In genomic region chr18:79697976-79698375, GRCh38 we compare ENCODE assay signal across 26 cellular contexts.
"Had no signal": no experiment of that assay in that cellular context is flagged by ENCODE, and none has a peak within 500 bp of the region (broad histone marks: within the 10 kb centered on the region; RNA-seq: fewer than 3 reads in every experiment).

No MANE protein-coding gene starts in this region.

- H3K27me3 Mint-ChIP-seq: activated B cell treated with CpG ODN at 0.5 μM for 24 hours; activated CD4-positive, alpha-beta T cell treated with anti-CD3 and anti-CD28 coated beads for 36 hours; dendritic cell treated with granulocyte-macrophage colony-stimulating factor and Interleukin-4, amounts not matched to agents 40 ng/mL and 50 ng/mL, for 4 days; progenitor cell of endocrine pancreas had no signal

- H3K4me3 ChIP-seq: body of pancreas, cardiac muscle cell, hepatocyte, left lung, right atrium auricular region, SJSA1, stomach, testis, upper lobe of right lung had no signal

- H3K4me1 ChIP-seq: body of pancreas, left lung, right atrium auricular region, stomach, testis, upper lobe of right lung had no signal

- H3K27ac ChIP-seq: body of pancreas, cardiac muscle cell, hepatocyte, left lung, right atrium auricular region, stomach, testis, upper lobe of right lung had no signal

- DNase-seq: activated B cell treated with CpG ODN at 0.5 μM for 24 hours; activated CD4-positive, alpha-beta T cell treated with anti-CD3 and anti-CD28 coated beads for 36 hours; activated CD4-positive, alpha-beta T cell treated with anti-CD3 and anti-CD28 coated beads, Interleukin-2, amount 50 U/mL, for 4 hours; activated effector memory CD4-positive, alpha-beta T cell treated with Interleukin-2 at 50 U/mL for 16 hours; activated naive CD4-positive, alpha-beta T cell treated with anti-CD3 and anti-CD28 coated beads for 36 hours; activated T-cell treated with anti-CD3 and anti-CD28 coated beads, Interleukin-2, amount 50 U/mL, for 72 hours; body of pancreas; effector CD8-positive, alpha-beta T cell; foreskin melanocyte; immature natural killer cell; kidney glomerular epithelial cell; natural killer cell; stimulated activated CD4-positive, alpha-beta T cell treated with anti-CD3 and anti-CD28 coated beads, Interleukin-4, amount 100 ng/mL, for 4 hours; stomach; T-helper 1 cell; T1000; testis; upper lobe of right lung had no signal

- H3K27ac Mint-ChIP-seq: activated B cell treated with CpG ODN at 0.5 μM for 24 hours; activated CD4-positive, alpha-beta T cell treated with anti-CD3 and anti-CD28 coated beads for 36 hours; activated naive CD4-positive, alpha-beta T cell treated with anti-CD3 and anti-CD28 coated beads for 36 hours; activated T-cell treated with anti-CD3 and anti-CD28 coated beads, Interleukin-2, amount 50 U/mL, for 72 hours; dendritic cell treated with granulocyte-macrophage colony-stimulating factor and Interleukin-4, amounts not matched to agents 40 ng/mL and 50 ng/mL, for 4 days; progenitor cell of endocrine pancreas had no signal

- H3K36me3 Mint-ChIP-seq: natural killer cell had no signal

- H3K9me3 Mint-ChIP-seq: activated B cell treated with CpG ODN at 0.5 μM for 24 hours; activated naive CD4-positive, alpha-beta T cell treated with anti-CD3 and anti-CD28 coated beads for 36 hours; activated T-cell treated with anti-CD3 and anti-CD28 coated beads, Interleukin-2, amount 50 U/mL, for 72 hours; dendritic cell treated with granulocyte-macrophage colony-stimulating factor and Interleukin-4, amounts not matched to agents 40 ng/mL and 50 ng/mL, for 4 days; immature natural killer cell; natural killer cell had no signal

- H3K4me3 Mint-ChIP-seq: activated B cell treated with CpG ODN at 0.5 μM for 24 hours; activated CD4-positive, alpha-beta T cell treated with anti-CD3 and anti-CD28 coated beads for 36 hours; activated naive CD4-positive, alpha-beta T cell treated with anti-CD3 and anti-CD28 coated beads for 36 hours; activated T-cell treated with anti-CD3 and anti-CD28 coated beads, Interleukin-2, amount 50 U/mL, for 72 hours; dendritic cell treated with granulocyte-macrophage colony-stimulating factor and Interleukin-4, amounts not matched to agents 40 ng/mL and 50 ng/mL, for 4 days; immature natural killer cell had no signal

- H3K9me3 ChIP-seq: body of pancreas, left lung, right atrium auricular region, stomach, testis, upper lobe of right lung had no signal

- H3K27me3 ChIP-seq: body of pancreas, cardiac muscle cell, hepatocyte, left lung, right atrium auricular region, SJSA1, stomach, testis, upper lobe of right lung had no signal

- ATAC-seq: activated CD4-positive, alpha-beta T cell treated with anti-CD3 and anti-CD28 coated beads for 36 hours; activated T-cell treated with anti-CD3 and anti-CD28 coated beads, Interleukin-2, amount 50 U/mL, for 72 hours; body of pancreas; esophagus mucosa; left lung; natural killer cell; upper lobe of right lung had no signal
